In genomic region chr6:43820486-43820885, GRCh38 we compare ENCODE assay signal across 28 cellular contexts.
"Had no signal": no experiment of that assay in that cellular context is flagged by ENCODE, and none has a peak within 500 bp of the region (broad histone marks: within the 10 kb centered on the region; RNA-seq: fewer than 3 reads in every experiment).

No MANE protein-coding gene starts in this region.

- H3K4me1 ChIP-seq: suprapubic skin, testis, tibial artery, tibial nerve, uterus had no signal

- H3K27ac ChIP-seq: stomach, suprapubic skin, testis, thoracic aorta, thyroid gland, tibial artery, tibial nerve, transverse colon, upper lobe of left lung, upper lobe of right lung, uterus, vagina had no signal

- H3K4me3 ChIP-seq: stomach, suprapubic skin, testis, thoracic aorta, thyroid gland, tibial artery, tibial nerve, transverse colon, upper lobe of left lung, upper lobe of right lung, uterus, vagina had no signal

- FAIRE-seq: urothelium cell line had no signal

- H3K36me3 Mint-ChIP-seq: stimulated activated effector memory CD8-positive, alpha-beta T cell treated with anti-CD3 and anti-CD28 coated beads, Interleukin-12 subunit alpha, Interleukin-12 subunit beta, amount 100 ng/mL, for 72 hours; stimulated activated memory B cell treated with anti-CD40 and anti-IgM and Interleukin-4, amounts not matched to agents 10 μg/mL and 1 μg/mL and 100 μg/mL, for 72 hours; stimulated activated naive B cell treated with anti-CD40 and anti-IgM and Interleukin-4, amounts not matched to agents 10 μg/mL and 1 μg/mL and 100 μg/mL, for 72 hours; type B pancreatic cell had no signal

- H3K9me3 ChIP-seq: stomach, suprapubic skin, testis, thoracic aorta, thyroid gland, tibial artery, tibial nerve, transverse colon, upper lobe of left lung, upper lobe of right lung, uterus, vagina had no signal

- H3K4me3 Mint-ChIP-seq: stimulated activated effector memory CD8-positive, alpha-beta T cell treated with anti-CD3 and anti-CD28 coated beads, Interleukin-12 subunit alpha, Interleukin-12 subunit beta, amount 100 ng/mL, for 72 hours; stimulated activated memory B cell treated with anti-CD40 and anti-IgM and Interleukin-4, amounts not matched to agents 10 μg/mL and 1 μg/mL and 100 μg/mL, for 72 hours; stimulated activated naive B cell treated with anti-CD40 and anti-IgM and Interleukin-4, amounts not matched to agents 10 μg/mL and 1 μg/mL and 100 μg/mL, for 72 hours; stimulated activated naive CD8-positive, alpha-beta T cell treated with anti-CD3 and anti-CD28 coated beads, Interleukin-15, amount 100 ng/mL, for 72 hours; stimulated activated naive CD8-positive, alpha-beta T cell treated with anti-CD3 and anti-CD28 coated beads, Interleukin-15, Interleukin-2, amounts not matched to agents 100 ng/mL and 50 ng/mL, for 24 hours; type B pancreatic cell had no signal

- H3K27ac Mint-ChIP-seq: stimulated activated effector memory CD8-positive, alpha-beta T cell treated with anti-CD3 and anti-CD28 coated beads, Interleukin-12 subunit alpha, Interleukin-12 subunit beta, amount 100 ng/mL, for 72 hours; stimulated activated memory B cell treated with anti-CD40 and anti-IgM and Interleukin-4, amounts not matched to agents 10 μg/mL and 1 μg/mL and 100 μg/mL, for 72 hours; stimulated activated naive B cell treated with anti-CD40 and anti-IgM and Interleukin-4, amounts not matched to agents 10 μg/mL and 1 μg/mL and 100 μg/mL, for 72 hours; stimulated activated naive CD8-positive, alpha-beta T cell treated with anti-CD3 and anti-CD28 coated beads, Interleukin-15, amount 100 ng/mL, for 72 hours; stimulated activated naive CD8-positive, alpha-beta T cell treated with anti-CD3 and anti-CD28 coated beads, Interleukin-15, Interleukin-2, amounts not matched to agents 100 ng/mL and 50 ng/mL, for 24 hours; type B pancreatic cell had no signal

- H3K36me3 ChIP-seq: stomach, suprapubic skin, thoracic aorta, thyroid gland, tibial artery, tibial nerve, transverse colon, upper lobe of left lung, upper lobe of right lung, uterus, vagina had no signal

- ATAC-seq: stimulated activated effector memory CD8-positive, alpha-beta T cell treated with anti-CD3 and anti-CD28 coated beads, Interleukin-12 subunit alpha, Interleukin-12 subunit beta, amount 100 ng/mL, for 72 hours; stimulated activated memory B cell treated with anti-CD40 and anti-IgM and Interleukin-4, amounts not matched to agents 10 μg/mL and 1 μg/mL and 100 μg/mL, for 72 hours; stimulated activated naive B cell treated with anti-CD40 and anti-IgM and Interleukin-4, amounts not matched to agents 10 μg/mL and 1 μg/mL and 100 μg/mL, for 72 hours; stimulated activated naive CD8-positive, alpha-beta T cell treated with anti-CD3 and anti-CD28 coated beads, Interleukin-15, amount 100 ng/mL, for 72 hours; stimulated activated naive CD8-positive, alpha-beta T cell treated with anti-CD3 and anti-CD28 coated beads, Interleukin-15, Interleukin-2, amounts not matched to agents 100 U/mL and 50 U/mL, for 24 hours; upper lobe of right lung had no signal

- DNase-seq: stimulated activated CD4-positive, alpha-beta T cell treated with anti-CD3 and anti-CD28 coated beads, Interleukin-2, amount 100 ng/mL, for 48 hours; stimulated activated CD4-positive, alpha-beta T cell treated with anti-CD3 and anti-CD28 coated beads, Interleukin-4, amount 100 ng/mL, for 1 hour; stimulated activated CD4-positive, alpha-beta T cell treated with anti-CD3 and anti-CD28 coated beads, Interleukin-4, amount 100 ng/mL, for 24 hours; stimulated activated CD4-positive, alpha-beta T cell treated with anti-CD3 and anti-CD28 coated beads, Interleukin-4, amount 100 ng/mL, for 4 hours; stimulated activated CD8-positive, alpha-beta memory T cell treated with anti-CD3 and anti-CD28 coated beads, Interleukin-4, amount 100 ng/mL, for 48 hours; stimulated activated naive B cell treated with anti-CD40 and anti-IgM and Interleukin-4, amounts not matched to agents 10 μg/mL and 1 μg/mL and 100 μg/mL, for 72 hours; stimulated activated naive CD4-positive, alpha-beta T cell; stimulated activated naive CD4-positive, alpha-beta T cell treated with Interleukin-2 at 50 U/mL for 16 hours; stimulated activated naive CD8-positive, alpha-beta T cell treated with anti-CD3 and anti-CD28 coated beads, Interleukin-15, amount 100 ng/mL, for 72 hours; stimulated activated naive CD8-positive, alpha-beta T cell treated with anti-CD3 and anti-CD28 coated beads, Interleukin-15, Interleukin-2, amounts not matched to agents 100 U/mL and 50 U/mL, for 24 hours; stomach; substantia nigra; testis; thyroid gland; tibial artery; transverse colon; upper lobe of left lung; upper lobe of right lung; uterus had no signal

- H3K27me3 ChIP-seq: stomach, suprapubic skin, testis, thyroid gland, tibial nerve, transverse colon, upper lobe of left lung, upper lobe of right lung, uterus, vagina had no signal

- H3K9me3 Mint-ChIP-seq: stimulated activated effector memory CD8-positive, alpha-beta T cell treated with anti-CD3 and anti-CD28 coated beads, Interleukin-12 subunit alpha, Interleukin-12 subunit beta, amount 100 ng/mL, for 72 hours; stimulated activated memory B cell treated with anti-CD40 and anti-IgM and Interleukin-4, amounts not matched to agents 10 μg/mL and 1 μg/mL and 100 μg/mL, for 72 hours; stimulated activated naive B cell treated with anti-CD40 and anti-IgM and Interleukin-4, amounts not matched to agents 10 μg/mL and 1 μg/mL and 100 μg/mL, for 72 hours; stimulated activated naive CD8-positive, alpha-beta T cell treated with anti-CD3 and anti-CD28 coated beads, Interleukin-15, amount 100 ng/mL, for 72 hours; stimulated activated naive CD8-positive, alpha-beta T cell treated with anti-CD3 and anti-CD28 coated beads, Interleukin-15, Interleukin-2, amounts not matched to agents 100 ng/mL and 50 ng/mL, for 24 hours; type B pancreatic cell had no signal
